Comparison of ENCODE assay signal across 32 cellular contexts in genomic region chr3:117744935-117745334, GRCh38.
"Had no signal": no experiment of that assay in that cellular context is flagged by ENCODE, and none has a peak within 500 bp of the region (broad histone marks: within the 10 kb centered on the region; RNA-seq: fewer than 3 reads in every experiment).

No MANE protein-coding gene starts in this region.

- ATAC-seq: activated CD4-positive, alpha-beta T cell treated with anti-CD3 and anti-CD28 coated beads for 36 hours; activated CD4-positive, CD25-positive, alpha-beta regulatory T cell treated with anti-CD3 and anti-CD28 coated beads, Interleukin-2, amount 50 U/mL, for 24 hours; activated CD8-positive, alpha-beta memory T cell treated with anti-CD3 and anti-CD28 coated beads, Interleukin-2, amount 10 ng/mL, durations not matched to agents 7 days and 5 days; activated CD8-positive, alpha-beta T cell treated with anti-CD3 and anti-CD28 coated beads, Interleukin-2, amount 10 ng/mL, durations not matched to agents 7 days and 5 days; activated naive CD8-positive, alpha-beta T cell treated with anti-CD3 and anti-CD28 coated beads, Interleukin-2, amount 50 U/mL, for 24 hours; WTC11 had no signal

- H3K27me3 ChIP-seq: ascending aorta had no signal

- FAIRE-seq: bronchial epithelial cell, TTC549 had no signal

- H3K9me3 ChIP-seq: ascending aorta had no signal

- H3K4me1 ChIP-seq: ascending aorta had no signal

- H3K27ac ChIP-seq: ascending aorta, cardiac muscle cell, WERI-Rb-1 had no signal

- DNase-seq: activated CD4-positive, alpha-beta memory T cell treated with anti-CD3 and anti-CD28 coated beads, Interleukin-2, amount 10 ng/mL, durations not matched to agents 7 days and 5 days; activated CD4-positive, alpha-beta T cell treated with anti-CD3 and anti-CD28 coated beads for 1 hour; activated CD4-positive, alpha-beta T cell treated with anti-CD3 and anti-CD28 coated beads for 36 hours; activated CD4-positive, alpha-beta T cell treated with anti-CD3 and anti-CD28 coated beads for 48 hours; activated CD4-positive, alpha-beta T cell treated with anti-CD3 and anti-CD28 coated beads, Interleukin-2, amount 10 ng/mL, durations not matched to agents 7 days and 5 days; activated CD4-positive, alpha-beta T cell treated with anti-CD3 and anti-CD28 coated beads, Interleukin-2, amount 50 U/mL, for 48 hours; activated CD4-positive, CD25-positive, alpha-beta regulatory T cell; activated CD8-positive, alpha-beta memory T cell treated with anti-CD3 and anti-CD28 coated beads for 24 hours; activated CD8-positive, alpha-beta memory T cell treated with anti-CD3 and anti-CD28 coated beads, Interleukin-2, amount 10 ng/mL, durations not matched to agents 7 days and 5 days; activated CD8-positive, alpha-beta memory T cell treated with anti-CD3 and anti-CD28 coated beads, Interleukin-2, amount 50 U/mL, for 48 hours; activated CD8-positive, alpha-beta T cell treated with anti-CD3 and anti-CD28 coated beads, Interleukin-2, amount 10 ng/mL, durations not matched to agents 7 days and 5 days; activated effector memory CD4-positive, alpha-beta T cell treated with Interleukin-2 at 50 U/mL for 16 hours; activated gamma-delta T cell; activated naive CD4-positive, alpha-beta T cell treated with anti-CD3 and anti-CD28 coated beads, Interleukin-2, amount 10 ng/mL, durations not matched to agents 7 days and 5 days; activated naive CD4-positive, alpha-beta T cell treated with Interleukin-2 at 50 U/mL for 16 hours; activated naive CD8-positive, alpha-beta T cell treated with anti-CD3 and anti-CD28 coated beads, Interleukin-2, amount 10 ng/mL, durations not matched to agents 7 days and 5 days; activated naive CD8-positive, alpha-beta T cell treated with anti-CD3 and anti-CD28 coated beads, Interleukin-2, amount 50 U/mL, for 24 hours; activated T-cell treated with anti-CD3 and anti-CD28 coated beads, Interleukin-2, amount 50 U/mL, for 24 hours; activated T-cell treated with anti-CD3 and anti-CD28 coated beads, Interleukin-2, amount 50 U/mL, for 48 hours; amygdala; anterior cingulate cortex; caudate nucleus; cerebellar nuclear complex; T-helper 2 cell; T-helper 9 cell; WERI-Rb-1 had no signal

- H3K4me3 ChIP-seq: ascending aorta, cardiac muscle cell had no signal

- H3K36me3 ChIP-seq: ascending aorta, cardiac muscle cell, WERI-Rb-1 had no signal
